12 cellular contexts compared by ENCODE assay signal in the genomic region with DNA sequence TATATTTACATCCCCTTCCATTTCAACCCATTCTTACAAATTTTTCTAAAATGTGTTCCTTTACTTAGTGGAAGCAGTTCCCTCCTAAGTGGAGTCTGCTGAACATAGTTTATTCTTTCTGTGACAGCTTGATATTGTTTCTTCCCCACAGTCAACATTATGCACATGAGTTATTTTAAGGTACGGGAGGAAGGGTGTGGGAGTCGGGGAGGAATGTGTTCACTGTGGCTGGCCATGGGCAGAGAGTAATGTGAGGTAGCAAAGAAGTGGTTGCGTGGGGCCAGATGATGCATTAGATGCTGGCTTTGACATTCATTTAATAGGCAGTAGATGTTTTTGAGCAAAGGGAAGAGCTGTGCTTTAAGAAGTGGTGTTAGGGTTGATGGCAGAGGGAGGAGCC.
A peak's percentile ranks its signal among the peaks of the same experiment; 100 is the strongest.
DNase-seq lines count a peak whose midpoint lies in the region; TF ChIP-seq lines count a peak whose summit lies in the region.
"Had no signal": no experiment of that assay in that cellular context is flagged by ENCODE, and none has a peak within 500 bp of the region (broad histone marks: within the 10 kb centered on the region; RNA-seq: fewer than 3 reads in every experiment).

No MANE protein-coding gene starts in this region.

- H3K4me3 Mint-ChIP-seq in progenitor cell of endocrine pancreas (ENCODE audit: low read depth), result no peak overlapping the region

- no peak overlapping the region for H2BK5ac ChIP-seq in trophoblast cell (ENCODE audit: low read depth, low read length, poor library complexity)

- no peak overlapping the region for H3K4me3 ChIP-seq in mammary epithelial cell (replicated peaks in 1 of 3; ENCODE audit: insufficient read depth in 1 of 3, low read depth in 2 of 3, low read length in 3 of 3)
- no peak overlapping the region for H3K4me3 ChIP-seq in spleen
- H3K4me3 ChIP-seq in trophoblast cell (ENCODE audit: low read depth, low read length), result no peak overlapping the region
- H3K4me3 ChIP-seq: cardiac muscle cell, SK-N-MC had no signal

- H3K36me3 ChIP-seq in mammary epithelial cell (ENCODE audit: insufficient read depth, low read length) (no peaks in the 10 kb centered on the region), spleen (no peaks in the 10 kb centered on the region), trophoblast cell (ENCODE audit: control insufficient read depth in 1 of 2, insufficient read depth in 2 of 2, low read length in 2 of 2) (no peaks in the 10 kb centered on the region)
- H3K36me3 ChIP-seq: cardiac muscle cell had no signal

- no peaks in the 10 kb centered on the region for H3K79me2 ChIP-seq in mammary epithelial cell (ENCODE audit: insufficient read depth, low read length)
- no peaks in the 10 kb centered on the region for H3K79me2 ChIP-seq in trophoblast cell (ENCODE audit: control insufficient read depth, insufficient read depth, low read length, poor library complexity)

- no peak overlapping the region for H3K14ac ChIP-seq in trophoblast cell (ENCODE audit: low read length)

- DNase-seq in KBM-7 (peak; percentile 67), mammary epithelial cell (no peak), kidney glomerular epithelial cell (lab: John Stamatoyannopoulos, UW) (peak; percentile 83), spleen (no peak), trophoblast cell (no peak), progenitor cell of endocrine pancreas (ENCODE audit: low spot score, unreplicated experiment) (no peak), putamen (ENCODE audit: low spot score) (no peak), A172 (ENCODE audit: low spot score) (no peak)
- DNase-seq: NCI-H187 had no signal

- no peaks in the 10 kb centered on the region for H3K79me1 ChIP-seq in trophoblast cell (ENCODE audit: low read length)

- no peak overlapping the region for H2AK5ac ChIP-seq in trophoblast cell (ENCODE audit: low read length)

- H2AFZ ChIP-seq in mammary epithelial cell (ENCODE audit: low read depth, low read length), result peak overlapping the region; percentile 25
- H2AFZ ChIP-seq in trophoblast cell (ENCODE audit: insufficient read depth, low read length, poor library complexity), result no peak overlapping the region

- no peak overlapping the region for H2BK12ac ChIP-seq in trophoblast cell (ENCODE audit: low read length)

- H3K9me3 ChIP-seq in mammary epithelial cell (replicated peaks; ENCODE audit: insufficient read depth, low read length) (no peaks in the 10 kb centered on the region), spleen (no peaks in the 10 kb centered on the region), trophoblast cell (ENCODE audit: insufficient read depth, low read depth, low read length) (no peaks in the 10 kb centered on the region)

- H3K4me1 Mint-ChIP-seq in progenitor cell of endocrine pancreas (ENCODE audit: low read depth), result peaks cover 23% of the 10 kb centered on the region

- TF ChIP-seq CTCF in mammary epithelial cell (conservative IDR thresholded peaks at IDR 0.05 in 1 of 2, IDR thresholded peaks at IDR 0.05 in 1 of 2; ENCODE audit: extremely low read depth in 1 of 2, insufficient read depth in 1 of 2, low read depth in 1 of 2, low read length in 2 of 2) (no peak), spleen (IDR thresholded peaks at IDR 0.05 in 8 of 11, conservative IDR thresholded peaks at IDR 0.05 in 3 of 11) (no peak), progenitor cell of endocrine pancreas (IDR thresholded peaks at IDR 0.05; ENCODE audit: unreplicated experiment) (no peak)

- peaks cover 37% of the 10 kb centered on the region for H3K4me1 ChIP-seq in mammary epithelial cell (ENCODE audit: insufficient read depth, low read length)
- H3K4me1 ChIP-seq in spleen, result peaks cover 41 to 82% (median 71%) of the 10 kb centered on the region in 6 donors
- H3K4me1 ChIP-seq in trophoblast cell (ENCODE audit: control insufficient read depth in 1 of 2, insufficient read depth in 2 of 2, low read length in 2 of 2), result no peaks in the 10 kb centered on the region

- CTCF ChIA-PET in mammary epithelial cell (lab: Charles Lee; ENCODE audit: low non-redundant PET), result no interaction called here

- H3K27me3 ChIP-seq in mammary epithelial cell (ENCODE audit: insufficient read depth, low read length) (no peaks in the 10 kb centered on the region), spleen (replicated peaks in 1 of 7) (no peaks in the 10 kb centered on the region), trophoblast cell (ENCODE audit: insufficient read depth, low read length) (no peaks in the 10 kb centered on the region)
- H3K27me3 ChIP-seq: cardiac muscle cell had no signal

- H4K20me1 ChIP-seq in mammary epithelial cell (ENCODE audit: insufficient read depth, low read length), result no peaks in the 10 kb centered on the region

- dilution Hi-C loops in mammary epithelial cell (cut with HindIII; ENCODE audit: low sequenced_read_pairs), result no loop called here

- no peaks in the 10 kb centered on the region for H3K9me3 Mint-ChIP-seq in progenitor cell of endocrine pancreas (ENCODE audit: low read depth)

- no peak overlapping the region for H4K91ac ChIP-seq in trophoblast cell (ENCODE audit: low read depth, low read length)

- H3K36me3 Mint-ChIP-seq in progenitor cell of endocrine pancreas (ENCODE audit: insufficient read depth), result no peaks in the 10 kb centered on the region

- no peak overlapping the region for H3K18ac ChIP-seq in trophoblast cell (ENCODE audit: low read length)

- H3K9ac ChIP-seq in mammary epithelial cell (ENCODE audit: insufficient read depth, low read length), result no peak overlapping the region
- no peak overlapping the region for H3K9ac ChIP-seq in trophoblast cell (ENCODE audit: low read length)

- WGBS in mammary epithelial cell (ENCODE audit: low coverage, missing lambda C conversion rate), result 71% methylated on average over 3 of the region's 3 CpGs
- WGBS in spleen, 5 donors, result 47 to 58% (median 49%) methylated on average over 3 of the region's 3 CpGs
- WGBS in trophoblast cell (ENCODE audit: extremely low coverage, insufficient coverage, insufficient read length), result no CpG with 5 or more reads among the region's 3 CpGs

- H3K27ac ChIP-seq in mammary epithelial cell (ENCODE audit: insufficient read depth, low read depth, low read length), result peak overlapping the region; percentile 56
- peak overlapping the region; percentile 24 to 85 (median 75) for H3K27ac ChIP-seq in spleen
- no peak overlapping the region for H3K27ac ChIP-seq in trophoblast cell (ENCODE audit: low read depth, low read length)
- H3K27ac ChIP-seq: cardiac muscle cell, HL-60, SK-N-MC had no signal

- no peak for TF ChIP-seq POLR2A in spleen (IDR thresholded peaks at IDR 0.05)

- no peak overlapping the region for H4K8ac ChIP-seq in trophoblast cell (ENCODE audit: low read depth, low read length)

- H3K27me3 Mint-ChIP-seq in progenitor cell of endocrine pancreas, result peaks cover 15% of the 10 kb centered on the region

- no peak overlapping the region for H3K4ac ChIP-seq in trophoblast cell (ENCODE audit: low read depth, low read length)

- BruUV-seq in mammary epithelial cell (replicated peaks; lab: Mats Ljungman, UMichigan), result no TSS peak

- in situ Hi-C loops in KBM-7 (cut with MboI; ENCODE audit: low pct_unique_long_range_greater_than_20kb, low sequenced_read_pairs) (no loop called here), mammary epithelial cell (cut with MboI; ENCODE audit: low sequenced_read_pairs in 2 of 2) (no loop called here)

- H3K4me2 ChIP-seq in mammary epithelial cell (ENCODE audit: insufficient read depth, low read depth, low read length) (no peak overlapping the region), trophoblast cell (ENCODE audit: low read length) (no peak overlapping the region)

- no peak overlapping the region for H4K12ac ChIP-seq in trophoblast cell (ENCODE audit: low read depth, low read length)

- H2BK120ac ChIP-seq in trophoblast cell (ENCODE audit: insufficient read depth, low read length, poor library complexity), result no peak overlapping the region

- no peak overlapping the region for H3K23ac ChIP-seq in trophoblast cell (ENCODE audit: low read length)

- intact Hi-C loops in mammary epithelial cell (cut with micrococcal nuclease) (loop anchor here (5.0 kb wide), 1 partner anchor 61 kb away; no protein-coding TSS in a partner anchor), spleen (cut with DNase I; ENCODE audit: low total_unique reads) (no loop called here)

- no peak overlapping the region for H3K27ac Mint-ChIP-seq in progenitor cell of endocrine pancreas

Comparison
In these comparisons a context has a peak if more than half of its experiments do, and no peak if none do; other contexts are left out.
1. DNase-seq: peak in KBM-7 (single experiment) and kidney glomerular epithelial cell (single experiment); none in mammary epithelial cell (single experiment), spleen (single experiment), trophoblast cell (0 of 2), progenitor cell of endocrine pancreas (single experiment), putamen (single experiment) and A172 (single experiment).